In the genomic region with DNA sequence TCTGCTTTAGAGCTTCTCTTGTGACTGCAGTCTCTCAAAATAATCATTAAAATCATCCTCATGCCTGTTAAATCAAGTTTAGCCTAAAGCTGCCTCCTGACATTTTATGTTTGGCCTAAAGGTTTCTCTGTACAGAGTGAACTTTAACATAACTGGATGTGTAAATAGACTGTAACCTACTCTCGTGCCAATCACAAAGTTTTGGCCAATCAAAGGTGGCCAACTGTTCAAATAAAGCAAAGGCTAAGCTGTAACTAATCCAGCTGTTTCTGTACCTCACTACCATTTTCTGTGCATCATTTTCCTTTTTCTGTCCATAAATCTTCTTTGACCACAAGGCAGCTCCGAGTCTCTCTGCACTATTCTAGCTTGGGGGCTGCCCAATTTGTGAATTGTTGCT, we compare ENCODE assay signal across 1 cellular context.
A peak's percentile ranks its signal among the peaks of the same experiment; 100 is the strongest.
TF ChIP-seq lines count a peak whose summit lies in the region.

No MANE protein-coding gene starts in this region.

TF ChIP-seq in HepG2, 621 proteins besides CTCF, POLR2A, EP300 and RAD21 (continued from another document):
- no peak for TF ChIP-seq PLSCR1 (CRISPR knock-in tag; IDR thresholded peaks at IDR 0.05; ENCODE audit: borderline replicate concordance)
- no peak for TF ChIP-seq ZKSCAN8 (CRISPR knock-in tag; IDR thresholded peaks at IDR 0.05; ENCODE audit: borderline replicate concordance)
- 0 out of 2 replicates have a peak, but pooled peaks have one; percentile 32 for TF ChIP-seq FOXA3 (CRISPR knock-in tag; IDR thresholded peaks at IDR 0.05)
- no peak for TF ChIP-seq ZNF264 (CRISPR knock-in tag; IDR thresholded peaks at IDR 0.05)
- TF ChIP-seq, protein P1, sequence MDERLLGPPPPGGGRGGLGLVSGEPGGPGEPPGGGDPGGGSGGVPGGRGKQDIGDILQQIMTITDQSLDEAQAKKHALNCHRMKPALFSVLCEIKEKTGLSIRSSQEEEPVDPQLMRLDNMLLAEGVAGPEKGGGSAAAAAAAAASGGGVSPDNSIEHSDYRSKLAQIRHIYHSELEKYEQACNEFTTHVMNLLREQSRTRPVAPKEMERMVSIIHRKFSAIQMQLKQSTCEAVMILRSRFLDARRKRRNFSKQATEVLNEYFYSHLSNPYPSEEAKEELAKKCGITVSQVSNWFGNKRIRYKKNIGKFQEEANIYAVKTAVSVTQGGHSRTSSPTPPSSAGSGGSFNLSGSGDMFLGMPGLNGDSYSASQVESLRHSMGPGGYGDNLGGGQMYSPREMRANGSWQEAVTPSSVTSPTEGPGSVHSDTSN (CRISPR knock-in tag; IDR thresholded peaks at IDR 0.05), result peak; percentile 72
